In genomic region chr2:26064846-26065245, GRCh38 we compare ENCODE assay signal across 25 cellular contexts. TPM values are rescaled to one million over a fixed set of nuclear protein-coding genes. Genes with fewer than 3 reads are reported as not detected.
A peak's percentile ranks its signal among the peaks of the same experiment; 100 is the strongest.
DNase-seq lines count a peak whose midpoint lies in the region; ATAC-seq and TF ChIP-seq lines count a peak whose summit lies in the region.
"Had no signal": no experiment of that assay in that cellular context is flagged by ENCODE, and none has a peak within 500 bp of the region (broad histone marks: within the 10 kb centered on the region; RNA-seq: fewer than 3 reads in every experiment).

No MANE protein-coding gene starts in this region.

- POLR2A ChIA-PET in Panc1 (lab: Charles Lee): interaction anchor here (0.6 kb wide), 1 partner anchor 67 kb away, joined by 4 read pairs; no protein-coding TSS in a partner anchor

- peaks cover 23% of the 10 kb centered on the region for H3K4me1 ChIP-seq in Panc1 (ENCODE audit: control insufficient read depth, insufficient read depth, low read length)
- H3K4me1 ChIP-seq: breast epithelium had no signal

- intact Hi-C loops in Panc1 (cut with micrococcal nuclease; ENCODE audit: unreplicated experiment): no loop called here

- H3K27me3 Mint-ChIP-seq in stimulated activated naive CD8-positive, alpha-beta T cell treated with anti-CD3 and anti-CD28 coated beads, Interleukin-15, Interleukin-2, amounts not matched to agents 100 ng/mL and 50 ng/mL, for 24 hours: no peaks in the 10 kb centered on the region

- CTCF ChIA-PET in Panc1 (lab: Charles Lee): no interaction called here

- no peak overlapping the region for H3K27ac ChIP-seq in Panc1 (ENCODE audit: low read length)
- H3K27ac ChIP-seq in epithelial cell of prostate: peak overlapping the region; percentile 9
- H3K27ac ChIP-seq: breast epithelium, WERI-Rb-1 had no signal

- H3K4me1 Mint-ChIP-seq in stimulated activated naive CD8-positive, alpha-beta T cell treated with anti-CD3 and anti-CD28 coated beads, Interleukin-15, Interleukin-2, amounts not matched to agents 100 ng/mL and 50 ng/mL, for 24 hours (ENCODE audit: low read depth): peaks cover 64% of the 10 kb centered on the region

- H3K27ac Mint-ChIP-seq in stimulated activated naive CD8-positive, alpha-beta T cell treated with anti-CD3 and anti-CD28 coated beads, Interleukin-15, Interleukin-2, amounts not matched to agents 100 ng/mL and 50 ng/mL, for 24 hours: peak overlapping the region; percentile 5
- H3K27ac Mint-ChIP-seq: CD8-positive, alpha-beta T cell; mesothelial cell of epicardium; nephron progenitor cell had no signal

- no peaks in the 10 kb centered on the region for H3K9me3 Mint-ChIP-seq in stimulated activated naive CD8-positive, alpha-beta T cell treated with anti-CD3 and anti-CD28 coated beads, Interleukin-15, Interleukin-2, amounts not matched to agents 100 ng/mL and 50 ng/mL, for 24 hours
- H3K9me3 Mint-ChIP-seq: CD8-positive, alpha-beta T cell; mesothelial cell of epicardium had no signal

- no peak overlapping the region for H3K4me3 ChIP-seq in Panc1 (ENCODE audit: low read depth in 2 of 2, low read length in 2 of 2)
- H3K4me3 ChIP-seq: breast epithelium, SK-N-MC, transverse colon had no signal

- H3K9me3 ChIP-seq in Panc1 (ENCODE audit: control insufficient read depth, insufficient read depth, low read depth, low read length): no peaks in the 10 kb centered on the region
- H3K9me3 ChIP-seq: breast epithelium, transverse colon had no signal

- H3K36me3 ChIP-seq in Panc1 (ENCODE audit: control insufficient read depth, insufficient read depth, low read length): peaks cover 3% of the 10 kb centered on the region; the same call in 1 of the 2 replicates
- H3K36me3 ChIP-seq: breast epithelium had no signal

- H3K36me3 Mint-ChIP-seq in stimulated activated naive CD8-positive, alpha-beta T cell treated with anti-CD3 and anti-CD28 coated beads, Interleukin-15, Interleukin-2, amounts not matched to agents 100 ng/mL and 50 ng/mL, for 24 hours (ENCODE audit: low read depth): peaks cover 39% of the 10 kb centered on the region

- no peak for ATAC-seq in stimulated activated naive CD8-positive, alpha-beta T cell treated with anti-CD3 and anti-CD28 coated beads, Interleukin-15, Interleukin-2, amounts not matched to agents 100 U/mL and 50 U/mL, for 24 hours
- peak; percentile 42; the same call in 1 of the 2 replicates for ATAC-seq in Panc1
- ATAC-seq: CD8-positive, alpha-beta T cell; left ventricle myocardium superior; sciatic nerve had no signal

- no TSS peak for BruUV-seq in Panc1 (replicated peaks; lab: Mats Ljungman, UMichigan)

- no peaks in the 10 kb centered on the region for H3K27me3 ChIP-seq in Panc1 (ENCODE audit: control insufficient read depth, insufficient read depth, low read length)
- H3K27me3 ChIP-seq: breast epithelium, transverse colon had no signal

- in situ Hi-C loops in Panc1 (cut with HindIII; ENCODE audit: low pct_unique_long_range_greater_than_20kb, low sequenced_read_pairs): no loop called here

- H3K4me3 Mint-ChIP-seq in stimulated activated naive CD8-positive, alpha-beta T cell treated with anti-CD3 and anti-CD28 coated beads, Interleukin-15, Interleukin-2, amounts not matched to agents 100 ng/mL and 50 ng/mL, for 24 hours: no peak overlapping the region
- H3K4me3 Mint-ChIP-seq: CD8-positive, alpha-beta T cell; mesothelial cell of epicardium; nephron progenitor cell had no signal

- DNase-seq in stimulated activated naive CD8-positive, alpha-beta T cell treated with anti-CD3 and anti-CD28 coated beads, Interleukin-15, Interleukin-2, amounts not matched to agents 100 U/mL and 50 U/mL, for 24 hours: no peak
- DNase-seq in Panc1 (ENCODE audit: low read depth, low spot score) (no peak), epithelial cell of prostate (ENCODE audit: low read depth, low spot score) (no peak), GM03348 (ENCODE audit: low spot score) (no peak), T-helper 1 cell (no peak)
- no peak for DNase-seq in effector CD4-positive, alpha-beta T cell
- DNase-seq: activated CD4-positive, alpha-beta T cell treated with anti-CD3 and anti-CD28 coated beads, Interleukin-2, amount 50 U/mL, for 48 hours; activated naive CD4-positive, alpha-beta T cell; amygdala; CD8-positive, alpha-beta T cell; DMS 273 treated with DMSO at 0.1 percent for 48 hours; KG1; left ventricle myocardium superior; NCI-H1436 treated with DMSO at 0.1 percent for 48 hours; NCI-H2107; nephron progenitor cell; NK-92 treated with Interleukin-12 subunit alpha and Interleukin-12 subunit beta, amount 100 ng/mL, for 24 hours; stimulated activated CD4-positive, alpha-beta T cell treated with anti-CD3 and anti-CD28 coated beads, Interleukin-4, amount 100 ng/mL, for 4 hours; transverse colon; WERI-Rb-1 had no signal

- no peak for TF ChIP-seq CTCF in Panc1 (IDR thresholded peaks at IDR 0.05)

RNA-seq across cellular contexts. Expression of gene RAB10, which starts 31.0 kb away (rescaled TPM):
- 208 TPM for total RNA-seq in Panc1 (2021; ENCODE audit: unreplicated experiment)
- polyA plus RNA-seq in Panc1 (2012; ENCODE audit: insufficient read length): 153 TPM
